Comparison of ENCODE assay signal across 8 cellular contexts in the genomic region with DNA sequence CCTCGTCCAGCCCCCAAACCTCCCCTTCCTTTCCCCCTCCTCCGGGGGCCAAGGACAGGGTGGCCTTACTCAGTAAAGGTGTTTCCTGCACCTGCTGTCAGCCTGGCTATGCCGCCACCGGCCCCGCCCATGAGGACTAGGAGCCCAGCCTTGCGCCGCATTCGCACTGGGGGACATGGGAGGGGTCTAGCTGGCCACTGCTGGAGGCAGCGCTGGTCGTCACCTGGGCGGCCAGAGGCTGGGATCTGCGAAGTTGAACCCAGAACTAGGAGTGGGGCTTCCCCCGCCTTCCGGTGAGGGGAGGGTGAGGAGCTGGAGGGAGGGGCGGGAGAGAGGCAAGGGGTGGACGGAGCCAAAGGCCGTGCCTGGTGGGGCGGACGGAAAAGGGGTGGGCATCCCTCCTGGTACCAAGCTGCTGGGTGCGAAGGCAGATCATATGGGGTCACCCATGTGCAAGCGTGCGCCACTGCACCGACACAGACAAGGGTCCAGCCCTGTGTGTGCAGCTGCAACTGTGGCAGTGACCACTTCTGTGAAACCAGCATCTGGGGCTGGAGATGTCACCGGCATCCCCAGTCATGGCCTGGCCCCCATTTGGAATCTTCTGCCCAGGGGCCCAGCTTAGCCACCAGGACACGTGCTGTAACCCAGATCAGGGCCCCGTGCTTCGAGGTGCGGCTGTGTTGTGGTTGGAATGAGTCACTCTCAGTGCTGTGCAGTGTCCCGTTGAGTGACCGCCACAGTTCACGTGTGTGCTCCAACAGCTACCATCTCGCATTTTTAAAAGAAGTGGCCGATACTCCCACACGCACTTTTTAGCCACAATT. TPM values are rescaled to one million over a fixed set of nuclear protein-coding genes. Genes with fewer than 3 reads are reported as not detected.
DNase-seq lines count a peak whose midpoint lies in the region; ATAC-seq, FAIRE-seq and TF ChIP-seq lines count a peak whose summit lies in the region.

No MANE protein-coding gene starts in this region.

- TF ChIP-seq CTCF in IMR-90 (conservative IDR thresholded peaks at IDR 0.05; ENCODE audit: low read depth, low read length), result no peak
- no peak for TF ChIP-seq CTCF in K562 (IDR thresholded peaks at IDR 0.05 in 2 of 3, conservative IDR thresholded peaks at IDR 0.05 in 1 of 3; ENCODE audit: insufficient read depth in 2 of 3, low read depth in 1 of 3, low read length in 3 of 3)
- no peak for TF ChIP-seq CTCF in D721Med (IDR thresholded peaks at IDR 0.05; ENCODE audit: insufficient read depth, missing control alignments)

- H3K27ac ChIP-seq in BLaER1, result no peak overlapping the region
- H3K27ac ChIP-seq in IMR-90 (ENCODE audit: insufficient read depth, low read length), result no peak overlapping the region
- no peak overlapping the region for H3K27ac ChIP-seq in K562 (ENCODE audit: extremely low read depth, low read depth, low read length)

- H3K14ac ChIP-seq in IMR-90 (replicated peaks; ENCODE audit: low read depth, low read length), result no peak overlapping the region

- H3K36me3 ChIP-seq in BLaER1 (peaks cover 21% of the 10 kb centered on the region), IMR-90 (ENCODE audit: control insufficient read depth, insufficient read depth, low read length) (peaks cover 22% of the 10 kb centered on the region), K562 (ENCODE audit: control insufficient read depth, insufficient read depth, low read length) (peaks cover 6% of the 10 kb centered on the region; the same call in 1 of the 3 replicates)

- 83% methylated on average over 17 of the region's 34 CpGs; no CpG with 5 or more reads in 1 of the 2 experiments for WGBS in IMR-90 (ENCODE audit: extremely low coverage in 2 of 2, insufficient read length in 1 of 2), 2 experiments
- WGBS in K562 (ENCODE audit: insufficient coverage, low coverage, missing lambda C conversion rate), result 67% methylated on average over 22 of the region's 34 CpGs

- H3K9me1 ChIP-seq in IMR-90 (ENCODE audit: insufficient read depth, low read length) (0 out of 2 replicates have a peak, but pooled peaks cover 7% of the 10 kb centered on the region), K562 (ENCODE audit: control insufficient read depth, insufficient read depth, low read length) (no peaks in the 10 kb centered on the region)

- TF ChIP-seq EP300 in K562 (IDR thresholded peaks at IDR 0.05; ENCODE audit: low read length), result no peak

- no peaks in the 10 kb centered on the region for H3K79me2 ChIP-seq in K562 (ENCODE audit: control insufficient read depth, insufficient read depth, low read length)

- DNase-seq in IMR-90 (peak; percentile 50), K562 (ENCODE audit: extremely low read depth in 1 of 4, low spot score in 3 of 4) (peak in 1 of 4 experiments; percentile 13), lung microvascular endothelial cell (ENCODE audit: low read depth in 2 of 2) (peak; percentile 21 to 29), erythroblast (lab: John Stamatoyannopoulos, UW) (no peak), D721Med (ENCODE audit: insufficient read length, low spot score) (no peak)

- FAIRE-seq in K562 (lab: Jason Lieb, UNC) (no peak), D721Med (lab: Jason Lieb, UNC) (no peak)

- H2AK9ac ChIP-seq in IMR-90 (replicated peaks; ENCODE audit: low read depth, low read length, poor library complexity), result peak overlapping the region; percentile 78

- H4K91ac ChIP-seq in IMR-90 (ENCODE audit: insufficient read depth, low read depth, low read length), result no peak overlapping the region

- no peak overlapping the region for H4K5ac ChIP-seq in IMR-90 (ENCODE audit: low read depth, low read length)

- H4K8ac ChIP-seq in IMR-90 (ENCODE audit: low read depth in 2 of 2, low read length in 2 of 2), result no peak overlapping the region

- TF ChIP-seq POLR2A in IMR-90 (IDR thresholded peaks at IDR 0.05; ENCODE audit: low read depth, low read length) (no peak), K562 (conservative IDR thresholded peaks at IDR 0.05) (no peak), erythroblast (IDR thresholded peaks at IDR 0.05; ENCODE audit: low read length) (no peak)

- H3K23ac ChIP-seq in IMR-90 (ENCODE audit: low read depth, low read length), result no peak overlapping the region

- ATAC-seq in IMR-90 (ENCODE audit: low read depth), result no peak
- no peak; the same call in 2 of the 3 replicates for ATAC-seq in K562
- ATAC-seq in GM19463 (IDR thresholded peaks at IDR 0.05; ENCODE audit: unreplicated experiment), result no peak
- ATAC-seq in HG02970 (IDR thresholded peaks at IDR 0.05; ENCODE audit: low FRiP score, unreplicated experiment), result no peak

- H3K4me2 ChIP-seq in BLaER1 (peak overlapping the region; percentile 99), IMR-90 (ENCODE audit: low read depth, low read length) (no peak overlapping the region), K562 (ENCODE audit: insufficient read depth, low read length) (no peak overlapping the region)

- peaks cover 0 to 10% of the 10 kb centered on the region in 2 experiments; a peak in 2 of 4 replicates for H3K79me1 ChIP-seq in IMR-90 (ENCODE audit: low read depth in 1 of 2, low read length in 2 of 2)

- intact Hi-C loops in IMR-90 (cut with micrococcal nuclease) (no loop called here), K562 (cut with micrococcal nuclease) (no loop called here)

- H2AFZ ChIP-seq in IMR-90 (replicated peaks; ENCODE audit: low read length, poor library complexity), result peak overlapping the region; percentile 51
- no peak overlapping the region for H2AFZ ChIP-seq in K562 (ENCODE audit: low read depth, low read length)

- H3K4me1 ChIP-seq in BLaER1, result peaks cover 70% of the 10 kb centered on the region
- H3K4me1 ChIP-seq in IMR-90 (ENCODE audit: control insufficient read depth, insufficient read depth, low read length), result peaks cover 13% of the 10 kb centered on the region
- peaks cover 0 to 21% of the 10 kb centered on the region in 2 experiments; a peak in 3 of 5 replicates for H3K4me1 ChIP-seq in K562 (replicated peaks in 1 of 2; ENCODE audit: control insufficient read depth in 2 of 2, insufficient read depth in 2 of 2, low read length in 2 of 2)

- peaks cover 27% of the 10 kb centered on the region for H4K20me1 ChIP-seq in BLaER1
- peaks cover 14% of the 10 kb centered on the region for H4K20me1 ChIP-seq in IMR-90 (ENCODE audit: insufficient read depth, low read length)
- H4K20me1 ChIP-seq in K562 (replicated peaks; ENCODE audit: control insufficient read depth, insufficient read depth, low read length), result no peaks in the 10 kb centered on the region

- no peak overlapping the region for H3K4me3 ChIP-seq in BLaER1
- no peak overlapping the region for H3K4me3 ChIP-seq in IMR-90 (ENCODE audit: insufficient read depth, low read depth, low read length)
- H3K4me3 ChIP-seq in K562, result no peak overlapping the region

- H3K18ac ChIP-seq in IMR-90 (ENCODE audit: low read depth, low read length), result no peak overlapping the region

- TF ChIP-seq RAD21 in IMR-90 (IDR thresholded peaks at IDR 0.05; ENCODE audit: low read length) (no peak), K562 (CRISPR knock-in tag; conservative IDR thresholded peaks at IDR 0.05 in 1 of 2, IDR thresholded peaks at IDR 0.05 in 1 of 2) (no peak)

- in situ Hi-C loops in IMR-90 (cut with MboI; ENCODE audit: low sequenced_read_pairs), result no loop called here
- in situ Hi-C loops in K562 (cut with MboI), result no loop called here

- H3K9me3 ChIP-seq in BLaER1 (no peaks in the 10 kb centered on the region), IMR-90 (ENCODE audit: control insufficient read depth, insufficient read depth, low read length) (0 out of 2 replicates have a peak, but pooled peaks cover 5% of the 10 kb centered on the region), K562 (replicated peaks; ENCODE audit: control insufficient read depth, insufficient read depth, low read depth, low read length) (no peaks in the 10 kb centered on the region)

- H2BK15ac ChIP-seq in IMR-90 (ENCODE audit: low read depth, low read length), result no peak overlapping the region

- no peak overlapping the region for H2BK5ac ChIP-seq in IMR-90 (ENCODE audit: low read depth, low read length, poor library complexity, severe bottlenecking)

- no peak overlapping the region for H3K4ac ChIP-seq in IMR-90 (ENCODE audit: low read depth, low read length)

- no peak overlapping the region for H2BK20ac ChIP-seq in IMR-90 (ENCODE audit: low read depth, low read length)

- H2AK5ac ChIP-seq in IMR-90 (ENCODE audit: low read depth, low read length), result no peak overlapping the region; the same call in 1 of the 2 replicates

- H3K9ac ChIP-seq in BLaER1 (no peak overlapping the region), IMR-90 (ENCODE audit: low read depth, low read length) (no peak overlapping the region), K562 (ENCODE audit: insufficient read depth in 1 of 2, low read depth in 2 of 2, low read length in 2 of 2) (no peak overlapping the region)

- dilution Hi-C loops in IMR-90 (cut with HindIII; ENCODE audit: low sequenced_read_pairs, unreplicated experiment), result no loop called here

- no peak overlapping the region for H2BK120ac ChIP-seq in IMR-90 (ENCODE audit: low read depth, low read length)

- BruUV-seq in IMR-90 (replicated peaks; lab: Mats Ljungman, UMichigan) (no TSS peak), K562 (replicated peaks; lab: Mats Ljungman, UMichigan) (no TSS peak)

- peaks cover 25% of the 10 kb centered on the region for H3K27me3 ChIP-seq in BLaER1
- H3K27me3 ChIP-seq in IMR-90 (ENCODE audit: control insufficient read depth, insufficient read depth, low read length), result peaks cover 42% of the 10 kb centered on the region
- H3K27me3 ChIP-seq in K562 (ENCODE audit: control insufficient read depth in 2 of 2, insufficient read depth in 2 of 2, low read length in 2 of 2), result no peaks in the 10 kb centered on the region

- no peak overlapping the region for H3K56ac ChIP-seq in IMR-90 (ENCODE audit: extremely low read depth, insufficient read depth, low read length)

- POLR2A ChIA-PET in IMR-90 (lab: Charles Lee; ENCODE audit: unreplicated experiment), result no interaction called here
- POLR2A ChIA-PET in K562 (lab: Yijun Ruan, JAX), result no interaction called here

- CTCF ChIA-PET in IMR-90 (lab: Yijun Ruan, JAX) (no interaction called here), K562 (lab: Yijun Ruan, JAX; ENCODE audit: low intra/inter-chr PET ratio) (no interaction called here)

RNA-seq across cellular contexts. Expression of gene AMN, which starts 8.5 kb away (rescaled TPM):
- total RNA-seq in IMR-90 (2012; rRNA removed), result under 0.01 TPM in 1 of 2 replicates, not detected in the other
- polyA plus RNA-seq in IMR-90 (2012; rRNA removed), result 0.11 and 0.24 TPM in 2 replicates
- 0.08 and 0.37 TPM in 2 replicates for polyA plus RNA-seq in IMR-90 (2012; cell fraction: cytosol; rRNA removed)
- 0.95 and 3.4 TPM in 2 replicates for polyA plus RNA-seq in IMR-90 (2012; cell fraction: nucleus; rRNA removed; ENCODE audit: low replicate concordance)
- total RNA-seq in K562 (2011; cell fraction: chromatin; rRNA removed; ENCODE audit: low replicate concordance), result 0.49 TPM in 1 of 2 replicates, not detected in the other
- 0.13 and 0.17 TPM in 2 replicates for total RNA-seq in K562 (2011; cell fraction: nucleolus; rRNA removed)
- total RNA-seq in K562 (2011; cell fraction: nucleoplasm; rRNA removed), result 0.22 TPM in 1 of 2 replicates, not detected in the other
- total RNA-seq in K562 (2014; rRNA removed), result 0.04 and 0.14 TPM in 2 replicates
- not detected in 2 replicates for total RNA-seq in K562 (2014; rRNA removed; fragmentation: Illumina TruSeq; extraction: Trizol)
- total RNA-seq in K562 (2015; rRNA removed; fragmentation: Illumina TruSeq; extraction: Trizol), result not detected in 2 replicates
- total RNA-seq in K562 (2021), result 0.04 and 0.09 TPM in 2 replicates
- polyA plus RNA-seq in K562 (2011; rRNA removed), result not detected in 2 replicates
- 0.03 TPM in 1 of 2 replicates, not detected in the other for polyA plus RNA-seq in K562 (2011; cell fraction: cytosol; rRNA removed)
- polyA plus RNA-seq in K562 (2011; cell fraction: nucleus; rRNA removed), result 0.20 and 0.27 TPM in 2 replicates
- 0.03 and 0.14 TPM in 2 replicates for polyA plus RNA-seq in K562 (2012)
- polyA plus RNA-seq in K562 (2014; fragmentation: Illumina TruSeq; extraction: Trizol), result not detected in 2 replicates
- not detected for polyA plus RNA-seq in K562 (2014; fragmentation: Nextera tagmentation; extraction: Ambion mirVana)
- not detected in 2 replicates for polyA plus RNA-seq in K562 (2014; rRNA removed)
- polyA minus RNA-seq in K562 (2011; rRNA and poly(A)+ RNA removed), result not detected in 2 replicates
- not detected in 2 replicates for polyA minus RNA-seq in K562 (2011; cell fraction: cytosol; rRNA and poly(A)+ RNA removed)
- polyA minus RNA-seq in K562 (2011; cell fraction: nucleus; rRNA and poly(A)+ RNA removed), result 0.11 and 0.13 TPM in 2 replicates
- total RNA-seq in lung microvascular endothelial cell, result under 0.01 and 0.20 TPM in 2 replicates

Comparison
In these comparisons a context has a peak if more than half of its experiments do, and no peak if none do; other contexts are left out.
1. DNase-seq: peak in IMR-90 (single experiment) and lung microvascular endothelial cell (2 of 2); none in erythroblast (0 of 2) and D721Med (single experiment).